12 cellular contexts compared by ENCODE assay signal in the genomic region with DNA sequence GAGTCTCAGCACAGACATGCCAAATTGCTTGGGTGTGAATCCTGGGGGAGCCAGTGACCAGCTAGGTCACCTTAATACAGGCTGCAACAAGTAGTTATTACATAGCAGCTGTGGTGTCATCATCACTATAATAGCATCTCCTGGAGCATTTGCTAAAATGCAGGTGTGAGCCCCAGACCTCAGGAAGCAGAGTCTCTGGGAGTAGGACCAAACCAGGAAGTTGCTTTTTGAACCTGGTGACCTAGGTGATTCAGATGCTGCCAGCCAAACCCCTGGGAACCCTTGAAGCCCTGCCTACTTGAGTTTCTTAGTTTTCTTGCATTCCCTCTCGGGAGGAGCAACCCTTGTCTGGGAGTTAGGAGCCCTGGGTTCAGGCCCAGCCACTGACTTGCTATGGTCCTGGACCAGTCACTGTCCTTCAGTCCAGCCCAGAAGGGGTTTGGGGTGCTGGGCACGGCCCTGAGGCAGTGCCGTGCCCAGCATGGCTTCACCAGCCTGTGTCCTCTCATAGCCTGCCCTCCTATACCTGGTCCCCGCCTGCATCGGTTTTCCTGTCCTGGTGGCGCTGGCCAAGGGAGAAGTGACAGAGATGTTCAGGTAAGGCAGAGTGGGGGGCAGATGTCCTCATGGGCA. TPM values are rescaled to one million over a fixed set of nuclear protein-coding genes. Genes with fewer than 3 reads are reported as not detected.
DNase-seq lines count a peak whose midpoint lies in the region; ATAC-seq, FAIRE-seq and TF ChIP-seq lines count a peak whose summit lies in the region.
"Had no signal": no experiment of that assay in that cellular context is flagged by ENCODE, and none has a peak within 500 bp of the region (broad histone marks: within the 10 kb centered on the region; RNA-seq: fewer than 3 reads in every experiment).

No MANE protein-coding gene starts in this region.

- H3K79me2 ChIP-seq in HCT116 (ENCODE audit: insufficient read depth, low read length) (peaks cover 5% of the 10 kb centered on the region; the same call in 1 of the 2 replicates), keratinocyte (ENCODE audit: control insufficient read depth, insufficient read depth, low read length) (no peaks in the 10 kb centered on the region)

- dilution Hi-C loops in keratinocyte (cut with MboI; ENCODE audit: extremely low pct_ligation_motif_present, low sequenced_read_pairs): no loop called here

- intact Hi-C loops in HCT116 (cut with micrococcal nuclease) (loop anchor here (2.0 kb wide), 1 partner anchor 45 kb away; no protein-coding TSS in a partner anchor), Panc1 (cut with micrococcal nuclease; ENCODE audit: unreplicated experiment) (no loop called here)

- H3K9me3 ChIP-seq in A549 (no peaks in the 10 kb centered on the region), HCT116 (ENCODE audit: control insufficient read depth in 1 of 2, insufficient read depth in 1 of 2, low read depth in 1 of 2, low read length in 2 of 2) (no peaks in the 10 kb centered on the region), Panc1 (ENCODE audit: control insufficient read depth, insufficient read depth, low read depth, low read length) (no peaks in the 10 kb centered on the region), keratinocyte (ENCODE audit: control insufficient read depth, low read depth, low read length) (no peaks in the 10 kb centered on the region)

- POLR2A ChIA-PET in A549 (lab: Yijun Ruan, JAX) (interaction anchor here (0.6 to 7.0 kb wide), 3 partner anchors 24 to 46 kb away, joined by 3 to 113 read pairs (median 47); partner anchors contain the start of gene ID1), HCT116 (lab: Charles Lee) (interaction anchor here (0.8 to 28.6 kb wide), 4 partner anchors 8 to 39 kb away, joined by 3 to 1106 read pairs (median 11); partner anchors contain the start of gene ID1), Panc1 (lab: Charles Lee) (interaction anchor here (2.2 kb wide), 1 partner anchor 46 kb away, joined by 7 read pairs; no protein-coding TSS in a partner anchor)

- WGBS in A549 (ENCODE audit: missing lambda C conversion rate): 80% methylated on average over 4 of the region's 6 CpGs

- H3K9me1 ChIP-seq in keratinocyte (ENCODE audit: control insufficient read depth, extremely low read depth, insufficient read depth, low read length): no peaks in the 10 kb centered on the region

- FAIRE-seq in A549 (lab: Jason Lieb, UNC) (no peak), keratinocyte (lab: Jason Lieb, UNC) (peak; percentile 53), D721Med (lab: Jason Lieb, UNC) (no peak)
- FAIRE-seq: astrocyte had no signal

- H2AFZ ChIP-seq in HCT116 (ENCODE audit: low read depth, low read length, poor library complexity, severe bottlenecking) (no peak overlapping the region), keratinocyte (ENCODE audit: control insufficient read depth, low read length) (no peak overlapping the region)

- no TSS peak for BruUV-seq in HCT116 (replicated peaks; lab: Mats Ljungman, UMichigan)
- BruUV-seq in Panc1 (replicated peaks; lab: Mats Ljungman, UMichigan): no TSS peak

- RAD21 ChIA-PET in HCT116 (lab: Charles Lee; ENCODE audit: low non-redundant PET in 1 of 2, low total read pairs in 2 of 2, uncharacterized antibody in 2 of 2, unreplicated experiment in 2 of 2): interaction anchor here (1.1 to 5.7 kb wide), 5 partner anchors 40 to 47 kb away, joined by 3 to 74 read pairs (median 6); partner anchors contain the start of gene ID1 (in 1 of the 2)

- peaks cover 0 to 33% of the 10 kb centered on the region in 2 experiments; a peak in 2 of 4 replicates for H3K36me3 ChIP-seq in HCT116 (ENCODE audit: control insufficient read depth in 1 of 2, insufficient read depth in 2 of 2, low read length in 2 of 2)
- H3K36me3 ChIP-seq in Panc1 (ENCODE audit: control insufficient read depth, insufficient read depth, low read length): peaks cover 6% of the 10 kb centered on the region; the same call in 1 of the 2 replicates
- peaks cover 11 to 36% of the 10 kb centered on the region in 2 experiments for H3K36me3 ChIP-seq in keratinocyte (ENCODE audit: control insufficient read depth in 2 of 2, extremely low read depth in 1 of 2, insufficient read depth in 2 of 2, low read length in 2 of 2)

- H4K20me1 ChIP-seq in HCT116 (ENCODE audit: insufficient read depth) (no peaks in the 10 kb centered on the region), keratinocyte (ENCODE audit: control insufficient read depth, extremely low read depth, insufficient read depth, low read length) (no peaks in the 10 kb centered on the region)

- peak overlapping the region; percentile 93 to 99 for H3K27ac ChIP-seq in A549
- peak overlapping the region; percentile 98 for H3K27ac ChIP-seq in HCT116 (ENCODE audit: low read depth, low read length)
- peak overlapping the region; percentile 88 for H3K27ac ChIP-seq in Panc1 (ENCODE audit: low read length)
- H3K27ac ChIP-seq in keratinocyte (ENCODE audit: control insufficient read depth, insufficient read depth, low read length): peak overlapping the region; percentile 74

- no peak for TF ChIP-seq CTCF in A549 (IDR thresholded peaks at IDR 0.05)
- TF ChIP-seq CTCF in HCT116 (IDR thresholded peaks at IDR 0.05 in 2 of 3, conservative IDR thresholded peaks at IDR 0.05 in 1 of 3; ENCODE audit: borderline replicate concordance in 1 of 3, insufficient read depth in 1 of 3, low read depth in 2 of 3, low read length in 2 of 3): no peak
- no peak for TF ChIP-seq CTCF in Panc1 (IDR thresholded peaks at IDR 0.05)
- no peak for TF ChIP-seq CTCF in keratinocyte (optimal IDR thresholded peaks at IDR 0.05 in 1 of 3, IDR thresholded peaks at IDR 0.05 in 1 of 3, conservative IDR thresholded peaks at IDR 0.05 in 1 of 3; ENCODE audit: extremely low read depth in 1 of 3, insufficient read depth in 2 of 3, low read length in 3 of 3)
- TF ChIP-seq CTCF in D721Med (IDR thresholded peaks at IDR 0.05; ENCODE audit: insufficient read depth, missing control alignments): no peak

- DNase-seq in A549 (ENCODE audit: low read depth in 1 of 2, low spot score in 1 of 2): peak in 1 of 2 experiments; percentile 53
- no peak for DNase-seq in HCT116 (ENCODE audit: low read depth, low spot score)
- DNase-seq in Panc1 (ENCODE audit: low read depth, low spot score): no peak
- peak; percentile 93 for DNase-seq in keratinocyte (ENCODE audit: low read depth, low spot score)
- DNase-seq in SIG-M5 treated with dmso at 0.1 percent for 504 hours (lab: John Stamatoyannopoulos, UW; ENCODE audit: unreplicated experiment): no peak
- no peak for DNase-seq in GM19240 (ENCODE audit: insufficient read length, low spot score)
- no peak for DNase-seq in D721Med (ENCODE audit: insufficient read length, low spot score)
- DNase-seq: KBM-7, NCI-H226, Right ventricle myocardium superior had no signal

- no peaks in the 10 kb centered on the region for H3K9me2 ChIP-seq in HCT116 (ENCODE audit: insufficient read depth)

- H3K9ac ChIP-seq in HCT116 (ENCODE audit: low read length) (peak overlapping the region; percentile 52), keratinocyte (ENCODE audit: control insufficient read depth, extremely low read depth, insufficient read depth, low read length) (peak overlapping the region; percentile 73)

- H3K4me3 ChIP-seq in A549: no peak overlapping the region
- H3K4me3 ChIP-seq in HCT116 (replicated peaks in 1 of 2; ENCODE audit: low read depth in 1 of 2, low read length in 2 of 2): no peak overlapping the region
- H3K4me3 ChIP-seq in Panc1 (ENCODE audit: low read depth in 2 of 2, low read length in 2 of 2): no peak overlapping the region
- H3K4me3 ChIP-seq in keratinocyte (ENCODE audit: control insufficient read depth in 2 of 3, extremely low read depth in 1 of 3, insufficient read depth in 2 of 3, low read depth in 1 of 3, low read length in 3 of 3): peak overlapping the region in 2 of 3 experiments; percentile 22 to 25

- H3K4me2 ChIP-seq in A549 (peak overlapping the region; percentile 61), HCT116 (ENCODE audit: low read length) (peak overlapping the region; percentile 72), keratinocyte (ENCODE audit: control insufficient read depth, extremely low read depth, insufficient read depth, low read depth, low read length) (peak overlapping the region; percentile 63)

- ATAC-seq in A549 (no peak), HCT116 (no peak), Panc1 (no peak), GM18505 (IDR thresholded peaks at IDR 0.05; ENCODE audit: unreplicated experiment) (no peak)

- no peaks in the 10 kb centered on the region for H3K27me3 ChIP-seq in HCT116 (ENCODE audit: insufficient read depth, low read length)
- no peaks in the 10 kb centered on the region for H3K27me3 ChIP-seq in Panc1 (ENCODE audit: control insufficient read depth, insufficient read depth, low read length)
- no peaks in the 10 kb centered on the region for H3K27me3 ChIP-seq in keratinocyte (ENCODE audit: control insufficient read depth, extremely low read depth, insufficient read depth, low read length)

- CTCF ChIA-PET in A549 (lab: Yijun Ruan, JAX) (interaction anchor here (0.8 to 28.4 kb wide), 9 partner anchors 17 to 157 kb away, joined by 3 to 903 read pairs (median 19); partner anchors contain the start of genes BCL2L1 and ID1), HCT116 (lab: Charles Lee) (interaction anchor here (0.5 to 10.8 kb wide), 5 partner anchors 8 to 44 kb away, joined by 3 to 256 read pairs (median 4); no protein-coding TSS in a partner anchor), Panc1 (lab: Charles Lee) (interaction anchor here (1.5 to 10.8 kb wide), 3 partner anchors 8 to 68 kb away, joined by 6 to 298 read pairs (median 6); no protein-coding TSS in a partner anchor)

- peaks cover 80% of the 10 kb centered on the region for H3K4me1 ChIP-seq in A549
- peaks cover 97 to 99% of the 10 kb centered on the region in 2 experiments for H3K4me1 ChIP-seq in HCT116 (ENCODE audit: control insufficient read depth in 1 of 2, insufficient read depth in 2 of 2, low read length in 2 of 2)
- H3K4me1 ChIP-seq in Panc1 (ENCODE audit: control insufficient read depth, insufficient read depth, low read length): peaks cover 72% of the 10 kb centered on the region
- peaks cover 66% of the 10 kb centered on the region for H3K4me1 ChIP-seq in keratinocyte (ENCODE audit: control insufficient read depth, extremely low read depth, insufficient read depth, low read length)

- no peak for TF ChIP-seq EP300 in A549 (IDR thresholded peaks at IDR 0.05)

- TF ChIP-seq POLR2A in A549 (IDR thresholded peaks at IDR 0.05; ENCODE audit: low read length): no peak
- no peak for TF ChIP-seq POLR2A in HCT116 (IDR thresholded peaks at IDR 0.05; ENCODE audit: borderline replicate concordance, extremely low read depth, insufficient read depth, insufficient read length)
- TF ChIP-seq POLR2A in GM18505 (IDR thresholded peaks at IDR 0.05; ENCODE audit: borderline replicate concordance, extremely low read depth, insufficient read depth, insufficient read length): no peak

- TF ChIP-seq RAD21 in A549 (conservative IDR thresholded peaks at IDR 0.05 in 1 of 2, IDR thresholded peaks at IDR 0.05 in 1 of 2) (no peak), HCT116 (IDR thresholded peaks at IDR 0.05; ENCODE audit: low read depth) (no peak)

- in situ Hi-C loops in Panc1 (cut with HindIII; ENCODE audit: low pct_unique_long_range_greater_than_20kb, low sequenced_read_pairs): loop anchor here (10.0 kb wide), 1 partner anchor 59 kb away; no protein-coding TSS in a partner anchor

RNA-seq across cellular contexts. Expression of gene ID1, which starts 39.3 kb away (rescaled TPM):
- polyA plus RNA-seq in A549 (2011; rRNA removed): 237 and 250 TPM in 2 replicates
- polyA plus RNA-seq in A549 (2012; cell fraction: cytosol; rRNA removed): 951 and 1,146 TPM in 2 replicates
- polyA plus RNA-seq in A549 (2012; cell fraction: nucleus; rRNA removed): 1,622 and 2,122 TPM in 2 replicates
- polyA plus RNA-seq in A549 (2017; fragmentation: RNase III; extraction: RNeasy Plus Mini Kit Qiagen cat#74134 plus additional on column Dnase treatment): 257 to 432 TPM (median 387 TPM) in 3 replicates
- polyA minus RNA-seq in A549 (2011; rRNA and poly(A)+ RNA removed): 188 and 250 TPM in 2 replicates
- 811 TPM for total RNA-seq in HCT116 (2021; ENCODE audit: unreplicated experiment)
- 603 and 619 TPM in 2 replicates for polyA plus RNA-seq in HCT116 (2012)
- total RNA-seq in Panc1 (2021; ENCODE audit: unreplicated experiment): 152 TPM
- polyA plus RNA-seq in Panc1 (2012; ENCODE audit: insufficient read length): 185 TPM
- 24.4 to 40.8 TPM (median 33.0 TPM) in 3 replicates for polyA plus RNA-seq in keratinocyte
- 34.7 TPM for polyA plus RNA-seq in keratinocyte (2011; ENCODE audit: low read depth)
- 10.6 and 31.2 TPM in 2 replicates for polyA plus RNA-seq in keratinocyte (2011; cell fraction: cytosol; rRNA removed)
- 42.7 and 42.9 TPM in 2 replicates for polyA plus RNA-seq in keratinocyte (2011; cell fraction: nucleus; rRNA removed)
- polyA plus RNA-seq in keratinocyte (2012; ENCODE audit: low replicate concordance): 28.1 and 65.4 TPM in 2 replicates
- 8.9 to 12.6 TPM (median 9.4 TPM) in 3 replicates for polyA minus RNA-seq in keratinocyte
- polyA minus RNA-seq in keratinocyte (2011; cell fraction: cytosol; rRNA and poly(A)+ RNA removed): 68.7 TPM
- 23.6 and 35.0 TPM in 2 replicates for polyA minus RNA-seq in keratinocyte (2011; cell fraction: nucleus; rRNA and poly(A)+ RNA removed)

RNA-seq across cellular contexts. Expression of gene HM13, which starts 51.6 kb away (rescaled TPM):
- polyA plus RNA-seq in A549 (2011; rRNA removed): 164 and 229 TPM in 2 replicates
- polyA plus RNA-seq in A549 (2012; cell fraction: cytosol; rRNA removed): 140 and 200 TPM in 2 replicates
- 247 and 368 TPM in 2 replicates for polyA plus RNA-seq in A549 (2012; cell fraction: nucleus; rRNA removed)
- 167 to 178 TPM (median 178 TPM) in 3 replicates for polyA plus RNA-seq in A549 (2017; fragmentation: RNase III; extraction: RNeasy Plus Mini Kit Qiagen cat#74134 plus additional on column Dnase treatment)
- 177 and 217 TPM in 2 replicates for polyA minus RNA-seq in A549 (2011; rRNA and poly(A)+ RNA removed)
- total RNA-seq in HCT116 (2021; ENCODE audit: unreplicated experiment): 183 TPM
- 181 and 193 TPM in 2 replicates for polyA plus RNA-seq in HCT116 (2012)
- total RNA-seq in Panc1 (2021; ENCODE audit: unreplicated experiment): 337 TPM
- 424 TPM for polyA plus RNA-seq in Panc1 (2012; ENCODE audit: insufficient read length)
- polyA plus RNA-seq in keratinocyte: 127 to 175 TPM (median 151 TPM) in 3 replicates
- 34.0 TPM for polyA plus RNA-seq in keratinocyte (2011; ENCODE audit: low read depth)
- polyA plus RNA-seq in keratinocyte (2011; cell fraction: cytosol; rRNA removed): 104 and 122 TPM in 2 replicates
- 200 and 213 TPM in 2 replicates for polyA plus RNA-seq in keratinocyte (2011; cell fraction: nucleus; rRNA removed)
- polyA plus RNA-seq in keratinocyte (2012; ENCODE audit: low replicate concordance): 96.2 and 142 TPM in 2 replicates
- 97.9 to 155 TPM (median 134 TPM) in 3 replicates for polyA minus RNA-seq in keratinocyte
- polyA minus RNA-seq in keratinocyte (2011; cell fraction: cytosol; rRNA and poly(A)+ RNA removed): 158 TPM
- 124 and 148 TPM in 2 replicates for polyA minus RNA-seq in keratinocyte (2011; cell fraction: nucleus; rRNA and poly(A)+ RNA removed)

Comparison
In these comparisons a context has a peak if more than half of its experiments do, and no peak if none do; other contexts are left out.
1. H3K4me3 ChIP-seq: peak in keratinocyte (2 of 3); none in A549 (single experiment), HCT116 (0 of 2) and Panc1 (0 of 2).
2. Peak in every context shown above with its lines, with median percentiles within 50 percentile points of each other: H3K27ac ChIP-seq and H3K4me2 ChIP-seq.